Comparison of ENCODE assay signal across 35 cellular contexts in the genomic region with DNA sequence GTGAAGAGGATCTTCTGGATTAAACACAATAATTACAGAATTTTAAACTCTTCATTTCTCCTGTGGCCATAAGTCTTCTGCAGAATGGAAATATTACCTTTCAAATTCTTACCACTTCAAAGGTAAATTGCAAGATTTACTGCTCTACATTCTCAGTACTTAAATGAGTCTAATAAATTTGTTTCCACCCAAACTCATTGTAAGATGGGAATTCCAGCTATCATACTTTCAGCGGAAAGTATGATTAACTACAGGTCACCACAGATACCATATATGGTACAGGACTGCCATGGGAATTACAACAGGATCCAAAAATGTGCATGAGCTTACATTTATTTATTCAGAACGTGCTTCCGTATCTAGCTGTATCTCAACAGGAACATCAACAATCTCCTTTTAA. TPM values are rescaled to one million over a fixed set of nuclear protein-coding genes. Genes with fewer than 3 reads are reported as not detected.
A peak's percentile ranks its signal among the peaks of the same experiment; 100 is the strongest.
DNase-seq lines count a peak whose midpoint lies in the region; FAIRE-seq and TF ChIP-seq lines count a peak whose summit lies in the region.
"Had no signal": no experiment of that assay in that cellular context is flagged by ENCODE, and none has a peak within 500 bp of the region (broad histone marks: within the 10 kb centered on the region; RNA-seq: fewer than 3 reads in every experiment).

No MANE protein-coding gene starts in this region.

- no peak for TF ChIP-seq CTCF in fibroblast of pulmonary artery (IDR thresholded peaks at IDR 0.05; ENCODE audit: low read length, missing control alignments)
- no peak for TF ChIP-seq CTCF in smooth muscle cell (IDR thresholded peaks at IDR 0.05; ENCODE audit: borderline replicate concordance, insufficient read depth, poor library complexity, severe bottlenecking)

- H3K4me3 ChIP-seq in fibroblast of pulmonary artery (replicated peaks; ENCODE audit: low read depth, low read length): peak overlapping the region; percentile 65
- peak overlapping the region; percentile 59 for H3K4me3 ChIP-seq in smooth muscle cell
- H3K4me3 ChIP-seq: adrenal gland, colonic mucosa, heart right ventricle, lower lobe of right lung, ovary, upper lobe of right lung had no signal

- FAIRE-seq in HTR-8/SVneo (lab: Jason Lieb, UNC): no peak
- FAIRE-seq: GM12892 had no signal

- H3F3A ChIP-seq in smooth muscle cell (ENCODE audit: low read depth): no peaks in the 10 kb centered on the region

- H3K27me3 ChIP-seq in smooth muscle cell (ENCODE audit: low read depth): peaks cover 50% of the 10 kb centered on the region

- peak overlapping the region; percentile 89 for H3K4me2 ChIP-seq in smooth muscle cell

- H3K27ac ChIP-seq in smooth muscle cell (ENCODE audit: low read depth): no peak overlapping the region
- H3K27ac ChIP-seq: adrenal gland, colonic mucosa, heart right ventricle, lower lobe of right lung, ovary, upper lobe of right lung had no signal

- 54% methylated on average over 3 of the region's 3 CpGs for WGBS in smooth muscle cell (ENCODE audit: low lambda C conversion rate)

- DNase-seq in HTR-8/SVneo (ENCODE audit: insufficient read length, low spot score): peak; percentile 14
- DNase-seq in amniotic epithelial cell (ENCODE audit: low read depth): peak; percentile 91
- peak; percentile 85 for DNase-seq in fibroblast of pulmonary artery (ENCODE audit: low read depth)
- DNase-seq in smooth muscle cell (lab: John Stamatoyannopoulos, UW; ENCODE audit: unreplicated experiment): no peak
- DNase-seq in NCI-H82 treated with DMSO at 0.1 percent for 48 hours (lab: John Stamatoyannopoulos, UW; ENCODE audit: unreplicated experiment): no peak
- no peak for DNase-seq in amniotic stem cell (lab: John Stamatoyannopoulos, UW)
- no peak for DNase-seq in HUDEP-2 (lab: John Stamatoyannopoulos, UW; ENCODE audit: unreplicated experiment in 76 of 76)
- DNase-seq in activated CD4-positive, CD25-positive, alpha-beta regulatory T cell treated with anti-CD3 and anti-CD28 coated beads, Interleukin-2, amount 50 U/mL, for 72 hours: no peak
- DNase-seq: activated CD4-positive, alpha-beta memory T cell treated with anti-CD3 and anti-CD28 coated beads, Interleukin-2, amount 10 ng/mL, durations not matched to agents 7 days and 5 days; activated CD8-positive, alpha-beta memory T cell treated with anti-CD3 and anti-CD28 coated beads, Interleukin-2, amount 50 U/mL, for 4 hours; activated naive CD4-positive, alpha-beta T cell treated with anti-CD3 and anti-CD28 coated beads, Interleukin-2, amount 10 ng/mL, durations not matched to agents 7 days and 5 days; adrenal gland; CD8-positive, alpha-beta memory T cell; colonic mucosa; effector memory CD4-positive, alpha-beta T cell; erythroblast; foreskin melanocyte; H9; heart right ventricle; lower lobe of right lung; NCI-H1092 treated with DMSO at 0.1 percent for 48 hours; NCI-H187 treated with DMSO at 0.1 percent for 48 hours; NCI-H2171 treated with DMSO at 0.1 percent for 48 hours; NCI-H524; OCI-M1; ovary; small intestine; stimulated activated naive CD4-positive, alpha-beta T cell; T-helper 17 cell; upper lobe of right lung had no signal

- peaks cover 22% of the 10 kb centered on the region for H3K79me2 ChIP-seq in smooth muscle cell (ENCODE audit: low read depth)

- H3K36me3 ChIP-seq in smooth muscle cell (ENCODE audit: low read depth): no peaks in the 10 kb centered on the region
- H3K36me3 ChIP-seq: adrenal gland, colonic mucosa, heart right ventricle, lower lobe of right lung, ovary, upper lobe of right lung had no signal

- no peaks in the 10 kb centered on the region for H4K20me1 ChIP-seq in smooth muscle cell (ENCODE audit: low read depth)

- no peaks in the 10 kb centered on the region for H3K9me3 ChIP-seq in smooth muscle cell (replicated peaks; ENCODE audit: low read depth)
- H3K9me3 ChIP-seq: adrenal gland, colonic mucosa, heart right ventricle, lower lobe of right lung, upper lobe of right lung had no signal

- H3K4me1 ChIP-seq in smooth muscle cell (ENCODE audit: low read depth): peaks cover 9% of the 10 kb centered on the region

- no peak overlapping the region for H2AFZ ChIP-seq in smooth muscle cell (ENCODE audit: low read depth)

- H3K9ac ChIP-seq in smooth muscle cell (ENCODE audit: low read depth): no peak overlapping the region

RNA-seq across cellular contexts. Expression of gene DSC3, which starts 3.1 kb away (rescaled TPM):
- 36.7 and 43.7 TPM in 2 replicates for total RNA-seq in smooth muscle cell
- polyA plus RNA-seq in smooth muscle cell: 3.3 and 9.7 TPM in 2 replicates
- total RNA-seq: activated CD4-positive, alpha-beta memory T cell treated with anti-CD3 and anti-CD28 coated beads, Interleukin-2, amount 10 ng/mL, durations not matched to agents 7 days and 5 days; CD8-positive, alpha-beta memory T cell; M059J; natural killer cell treated with Interleukin-12 subunit alpha and Interleukin-12 subunit beta and Interleukin-15 and Interleukin-18, amount 100 ng/mL, for 72 hours; T-helper 17 cell had no signal
- polyA plus RNA-seq: BJ; CD8-positive, alpha-beta memory T cell; IgD-negative memory B cell had no signal

Comparison
In these comparisons a context has a peak if more than half of its experiments do, and no peak if none do; other contexts are left out.
1. DNase-seq: peak in HTR-8/SVneo (single experiment), amniotic epithelial cell (single experiment) and fibroblast of pulmonary artery (single experiment); none in smooth muscle cell (single experiment), NCI-H82 treated with DMSO at 0.1 percent for 48 hours (single experiment), amniotic stem cell (single experiment), HUDEP-2 (0 of 76) and activated CD4-positive, CD25-positive, alpha-beta regulatory T cell treated with anti-CD3 and anti-CD28 coated beads, Interleukin-2, amount 50 U/mL, for 72 hours (single experiment).